Comparison of ENCODE assay signal across 7 cellular contexts in genomic region chr3:168865022-168865551, GRCh38.
DNase-seq lines count a peak whose midpoint lies in the region; ATAC-seq and TF ChIP-seq lines count a peak whose summit lies in the region.

No MANE protein-coding gene starts in this region.

- no peak for ATAC-seq in DND-41 (ENCODE audit: insufficient read depth, low read depth)
- peak; percentile 44 for ATAC-seq in HG02678 (IDR thresholded peaks at IDR 0.05; ENCODE audit: unreplicated experiment)
- no peak for ATAC-seq in esophagus mucosa
- ATAC-seq in HG03108 (IDR thresholded peaks at IDR 0.05; ENCODE audit: unreplicated experiment): no peak

- H3K36me3 ChIP-seq in DND-41 (ENCODE audit: insufficient read depth, low read length) (no peaks in the 10 kb centered on the region), WERI-Rb-1 (no peaks in the 10 kb centered on the region)

- H3K27ac ChIP-seq in DND-41 (ENCODE audit: low read length) (no peak overlapping the region), WERI-Rb-1 (no peak overlapping the region)

- no peak overlapping the region for H3K9ac ChIP-seq in DND-41 (ENCODE audit: low read depth, low read length)

- TF ChIP-seq CTCF in DND-41 (IDR thresholded peaks at IDR 0.05; ENCODE audit: borderline replicate concordance, extremely low read depth, low read length, poor library complexity, severe bottlenecking) (peak; percentile 63), WERI-Rb-1 (IDR thresholded peaks at IDR 0.05; ENCODE audit: low read depth, low read length) (peak; percentile 42)

- H3K4me1 ChIP-seq in DND-41 (ENCODE audit: insufficient read depth, low read length): no peaks in the 10 kb centered on the region

- H3K79me2 ChIP-seq in DND-41 (ENCODE audit: insufficient read depth, low read length): no peaks in the 10 kb centered on the region

- H2AFZ ChIP-seq in DND-41 (ENCODE audit: low read depth, low read length): no peak overlapping the region

- H3K27me3 ChIP-seq in DND-41 (ENCODE audit: insufficient read depth, low read length, poor library complexity): no peaks in the 10 kb centered on the region
- H3K27me3 ChIP-seq in WERI-Rb-1 (ENCODE audit: insufficient read depth, low read depth, severe bottlenecking): no peaks in the 10 kb centered on the region

- H3K4me2 ChIP-seq in DND-41 (ENCODE audit: insufficient read depth, low read length): no peak overlapping the region

- H3K9me3 ChIP-seq in DND-41 (ENCODE audit: insufficient read depth, low read length, severe bottlenecking) (no peaks in the 10 kb centered on the region), WERI-Rb-1 (ENCODE audit: severe bottlenecking) (no peaks in the 10 kb centered on the region)

- DNase-seq in DND-41 (no peak), WERI-Rb-1 (no peak), kidney tubule cell (ENCODE audit: low spot score) (peak; percentile 55), NCI-H524 treated with DMSO at 0.1 percent for 48 hours (lab: John Stamatoyannopoulos, UW) (no peak)

- no peaks in the 10 kb centered on the region for H4K20me1 ChIP-seq in DND-41 (ENCODE audit: insufficient read depth, low read length)

- H3K4me3 ChIP-seq in DND-41 (ENCODE audit: low read depth in 1 of 2, low read length in 2 of 2): no peak overlapping the region
- no peak overlapping the region for H3K4me3 ChIP-seq in WERI-Rb-1 (ENCODE audit: low read depth, low read length)
